2 cellular contexts compared by ENCODE assay signal in the genomic region with DNA sequence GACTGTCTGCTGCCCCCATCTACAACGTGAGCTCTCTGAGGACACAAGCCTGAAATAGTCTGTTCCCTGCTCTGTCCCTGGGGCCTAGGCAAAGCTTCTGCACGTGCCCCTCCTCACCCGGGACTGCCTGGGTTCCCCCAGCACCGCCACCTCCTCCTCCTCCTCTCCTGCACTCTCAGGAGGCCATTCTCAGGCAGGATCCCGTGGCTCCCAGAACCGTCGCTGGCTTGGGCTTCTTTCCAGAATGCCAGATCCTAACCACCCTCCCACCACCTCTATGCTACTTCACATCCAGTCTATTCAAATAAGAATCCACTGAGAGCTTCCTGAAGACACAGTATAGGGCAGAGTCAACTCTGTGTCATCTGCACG.
A peak's percentile ranks its signal among the peaks of the same experiment; 100 is the strongest.
TF ChIP-seq lines count a peak whose summit lies in the region.

No MANE protein-coding gene starts in this region.

TF ChIP-seq in IMR-90, 13 proteins besides CTCF, POLR2A, EP300 and RAD21:
- TF ChIP-seq, protein P1, sequence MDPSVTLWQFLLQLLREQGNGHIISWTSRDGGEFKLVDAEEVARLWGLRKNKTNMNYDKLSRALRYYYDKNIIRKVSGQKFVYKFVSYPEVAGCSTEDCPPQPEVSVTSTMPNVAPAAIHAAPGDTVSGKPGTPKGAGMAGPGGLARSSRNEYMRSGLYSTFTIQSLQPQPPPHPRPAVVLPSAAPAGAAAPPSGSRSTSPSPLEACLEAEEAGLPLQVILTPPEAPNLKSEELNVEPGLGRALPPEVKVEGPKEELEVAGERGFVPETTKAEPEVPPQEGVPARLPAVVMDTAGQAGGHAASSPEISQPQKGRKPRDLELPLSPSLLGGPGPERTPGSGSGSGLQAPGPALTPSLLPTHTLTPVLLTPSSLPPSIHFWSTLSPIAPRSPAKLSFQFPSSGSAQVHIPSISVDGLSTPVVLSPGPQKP (IDR thresholded peaks at IDR 0.05; ENCODE audit: borderline replicate concordance, low read depth, low read length) = no peak
- TF ChIP-seq FOS (IDR thresholded peaks at IDR 0.05; ENCODE audit: low read depth, low read length) = no peak

TF ChIP-seq in H1, 55 proteins besides CTCF, POLR2A, EP300 and RAD21:
- TF ChIP-seq ASH2L (IDR thresholded peaks at IDR 0.05; ENCODE audit: low read length) (peak; percentile 5), EZH2 (IDR thresholded peaks at IDR 0.05; ENCODE audit: low read depth, low read length, severe bottlenecking) (peak; percentile 5), JUN (IDR thresholded peaks at IDR 0.05; ENCODE audit: low read depth, low read length) (no peak), HDAC6 (IDR thresholded peaks at IDR 0.05; ENCODE audit: low read depth, low read length) (no peak), CHD1 (IDR thresholded peaks at IDR 0.05; ENCODE audit: low read depth, low read length) (no peak)
